9 cellular contexts compared by ENCODE assay signal in the genomic region with DNA sequence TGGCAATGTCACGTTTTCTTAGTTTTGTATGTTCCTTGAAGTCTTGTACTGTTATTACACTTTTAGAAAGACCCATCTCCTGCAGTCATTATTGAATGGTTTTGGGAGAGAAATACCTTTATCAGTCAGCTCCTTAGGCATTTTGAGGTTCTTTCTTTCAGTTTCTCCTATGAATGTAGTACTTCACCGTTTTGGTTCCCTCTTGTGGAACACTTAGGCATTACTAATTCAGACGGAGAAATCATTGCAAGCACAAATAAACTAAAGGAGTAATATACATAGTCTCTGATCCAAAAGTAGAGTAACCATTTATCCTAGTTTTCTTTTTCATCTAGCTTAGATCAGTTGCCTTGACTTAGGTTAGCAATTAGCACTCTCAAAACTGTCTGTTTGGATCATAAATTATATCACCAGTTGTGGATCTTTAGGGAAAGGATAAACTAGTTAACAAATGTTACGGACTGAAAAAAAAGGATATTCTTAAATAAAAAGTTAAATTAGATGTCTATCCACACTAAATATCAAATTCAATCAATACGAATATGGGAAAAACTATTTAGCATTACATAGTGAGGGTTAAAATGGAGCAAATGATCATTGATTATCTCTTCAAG.
DNase-seq lines count a peak whose midpoint lies in the region; ATAC-seq and TF ChIP-seq lines count a peak whose summit lies in the region.
"Had no signal": no experiment of that assay in that cellular context is flagged by ENCODE, and none has a peak within 500 bp of the region (broad histone marks: within the 10 kb centered on the region; RNA-seq: fewer than 3 reads in every experiment).

No MANE protein-coding gene starts in this region.

- H3K4me1 ChIP-seq in mammary epithelial cell (ENCODE audit: insufficient read depth, low read length): no peaks in the 10 kb centered on the region
- H3K4me1 ChIP-seq in CD8-positive, alpha-beta memory T cell (ENCODE audit: insufficient read depth, low read length): no peaks in the 10 kb centered on the region

- DNase-seq in AG04450 (ENCODE audit: low read depth, low spot score) (no peak), NB4 (ENCODE audit: low read depth) (peak; percentile 69), mammary epithelial cell (peak; percentile 8), retina (no peak), superior temporal gyrus (ENCODE audit: extremely low spot score) (no peak)
- no peak for DNase-seq in effector CD4-positive, alpha-beta T cell
- DNase-seq in CD8-positive, alpha-beta memory T cell: no peak

- H3K9me3 Mint-ChIP-seq in CD8-positive, alpha-beta memory T cell: peaks cover 5 to 19% (median 10%) of the 10 kb centered on the region in 5 donors

- POLR2A ChIA-PET in AG04450 (lab: Yijun Ruan, JAX): no interaction called here
- POLR2A ChIA-PET in CD8-positive, alpha-beta memory T cell (lab: Charles Lee): no interaction called here

- no peaks in the 10 kb centered on the region for H3K36me3 Mint-ChIP-seq in CD8-positive, alpha-beta memory T cell

- CTCF ChIA-PET in AG04450 (lab: Charles Lee) (interaction anchor here (0.5 to 1.5 kb wide), 5 partner anchors 12 to 77 kb away, joined by 3 to 4 read pairs (median 3); no protein-coding TSS in a partner anchor), mammary epithelial cell (lab: Charles Lee; ENCODE audit: low non-redundant PET) (no interaction called here)
- CTCF ChIA-PET in CD8-positive, alpha-beta memory T cell (lab: Charles Lee): no interaction called here

- no peaks in the 10 kb centered on the region for H3K27me3 Mint-ChIP-seq in CD8-positive, alpha-beta memory T cell

- no peak overlapping the region for H3K4me3 Mint-ChIP-seq in CD8-positive, alpha-beta memory T cell
- H3K4me3 Mint-ChIP-seq: T-helper 1 cell treated with Interleukin-12 subunit alpha and Interleukin-12 subunit beta and Interleukin-4 antibody, amounts not matched to agents 30 μg/mL and 1 μg/mL, for 36 hours had no signal

- no peak overlapping the region for H3K4me2 ChIP-seq in mammary epithelial cell (ENCODE audit: insufficient read depth, low read depth, low read length)

- ATAC-seq in GM21367 (IDR thresholded peaks at IDR 0.05; ENCODE audit: unreplicated experiment): peak; percentile 70

- H2AFZ ChIP-seq in mammary epithelial cell (ENCODE audit: low read depth, low read length): no peak overlapping the region

- H3K9ac ChIP-seq in mammary epithelial cell (ENCODE audit: insufficient read depth, low read length): no peak overlapping the region

- H3K9me3 ChIP-seq in AG04450 (ENCODE audit: control insufficient read depth, insufficient read depth, low read length) (no peaks in the 10 kb centered on the region), mammary epithelial cell (replicated peaks; ENCODE audit: insufficient read depth, low read length) (no peaks in the 10 kb centered on the region)
- H3K9me3 ChIP-seq in CD8-positive, alpha-beta memory T cell (ENCODE audit: low read length): no peaks in the 10 kb centered on the region

- no peak overlapping the region for H3K27ac Mint-ChIP-seq in CD8-positive, alpha-beta memory T cell
- H3K27ac Mint-ChIP-seq: T-helper 1 cell treated with Interleukin-12 subunit alpha and Interleukin-12 subunit beta and Interleukin-4 antibody, amounts not matched to agents 30 μg/mL and 1 μg/mL, for 36 hours had no signal

- BruUV-seq in mammary epithelial cell (replicated peaks; lab: Mats Ljungman, UMichigan): no TSS peak

- intact Hi-C loops in mammary epithelial cell (cut with micrococcal nuclease): no loop called here

- no peak overlapping the region for H3K4me3 ChIP-seq in AG04450 (ENCODE audit: low read depth, low read length)
- peak overlapping the region; percentile 32 for H3K4me3 ChIP-seq in NB4 (ENCODE audit: low read depth, low read length)
- no peak overlapping the region for H3K4me3 ChIP-seq in mammary epithelial cell (replicated peaks in 1 of 3; ENCODE audit: insufficient read depth in 1 of 3, low read depth in 2 of 3, low read length in 3 of 3)
- no peak overlapping the region for H3K4me3 ChIP-seq in CD8-positive, alpha-beta memory T cell (ENCODE audit: low read length)

- TF ChIP-seq CTCF in AG04450 (IDR thresholded peaks at IDR 0.05; ENCODE audit: low read depth, low read length): peak; percentile 32
- peak; percentile 39 for TF ChIP-seq CTCF in NB4 (IDR thresholded peaks at IDR 0.05; ENCODE audit: low read depth, low read length)
- TF ChIP-seq CTCF in mammary epithelial cell (conservative IDR thresholded peaks at IDR 0.05 in 1 of 2, IDR thresholded peaks at IDR 0.05 in 1 of 2; ENCODE audit: extremely low read depth in 1 of 2, insufficient read depth in 1 of 2, low read depth in 1 of 2, low read length in 2 of 2): peak; percentile 8 to 42

- in situ Hi-C loops in mammary epithelial cell (cut with MboI; ENCODE audit: low sequenced_read_pairs in 2 of 2): no loop called here

- TF ChIP-seq POLR2A in NB4 (IDR thresholded peaks at IDR 0.05; ENCODE audit: extremely low read depth, insufficient read length): no peak

- H3K36me3 ChIP-seq in mammary epithelial cell (ENCODE audit: insufficient read depth, low read length): no peaks in the 10 kb centered on the region
- H3K36me3 ChIP-seq in CD8-positive, alpha-beta memory T cell (ENCODE audit: insufficient read depth, low read length): no peaks in the 10 kb centered on the region

- no peaks in the 10 kb centered on the region for H4K20me1 ChIP-seq in mammary epithelial cell (ENCODE audit: insufficient read depth, low read length)

- H3K27ac ChIP-seq in AG04450 (ENCODE audit: low read depth, low read length): no peak overlapping the region
- H3K27ac ChIP-seq in mammary epithelial cell (ENCODE audit: insufficient read depth, low read depth, low read length): no peak overlapping the region
- H3K27ac ChIP-seq in CD8-positive, alpha-beta memory T cell (ENCODE audit: low read depth, low read length): no peak overlapping the region

- H3K79me2 ChIP-seq in mammary epithelial cell (ENCODE audit: insufficient read depth, low read length): no peaks in the 10 kb centered on the region

- no peaks in the 10 kb centered on the region for H3K27me3 ChIP-seq in AG04450 (ENCODE audit: control insufficient read depth, insufficient read depth, low read length)
- no peaks in the 10 kb centered on the region for H3K27me3 ChIP-seq in mammary epithelial cell (ENCODE audit: insufficient read depth, low read length)
- H3K27me3 ChIP-seq in CD8-positive, alpha-beta memory T cell (ENCODE audit: insufficient read depth, low read length, poor library complexity, severe bottlenecking): no peaks in the 10 kb centered on the region

- dilution Hi-C loops in mammary epithelial cell (cut with HindIII; ENCODE audit: low sequenced_read_pairs): no loop called here

- 35% methylated on average over 5 of the region's 5 CpGs for WGBS in mammary epithelial cell (ENCODE audit: low coverage, missing lambda C conversion rate)

- no peaks in the 10 kb centered on the region for H3K4me1 Mint-ChIP-seq in CD8-positive, alpha-beta memory T cell

Comparison
In these comparisons a context has a peak if more than half of its experiments do, and no peak if none do; other contexts are left out.
1. DNase-seq: peak in NB4 (single experiment) and mammary epithelial cell (single experiment); none in AG04450 (single experiment), retina (single experiment), effector CD4-positive, alpha-beta T cell (single experiment), superior temporal gyrus (single experiment) and CD8-positive, alpha-beta memory T cell (0 of 5).
2. Peak in every context shown above with its lines, with median percentiles within 50 percentile points of each other: CTCF ChIP-seq.